ENCODE assay signal across 1 cellular context in genomic region chr15:72413337-72413736, GRCh38.
TF ChIP-seq lines count a peak whose summit lies in the region.
"Not testable (repeated sequence)": the region's sequence is repeated elsewhere in the genome, so short reads cannot be mapped to it uniquely, and the experiment has no call there.

No MANE protein-coding gene starts in this region.

- not testable (repeated sequence) for H3K4me3 ChIP-seq in HEK293 (ENCODE audit: low read depth, low read length)

- CTCF ChIA-PET in HEK293 (lab: Yijun Ruan, JAX): not testable (repeated sequence)

- not testable (repeated sequence) for H3K27ac ChIP-seq in HEK293 (ENCODE audit: extremely low read depth, low read depth, low read length)

- H3K9me3 ChIP-seq in HEK293 (ENCODE audit: control insufficient read depth, insufficient read depth, low read depth, low read length): not testable (repeated sequence)

- not testable (repeated sequence) for H3K4me1 ChIP-seq in HEK293 (ENCODE audit: control insufficient read depth, insufficient read depth, low read length)

- not testable (repeated sequence) for TF ChIP-seq CTCF in HEK293 (tag by site-specific recombination; IDR thresholded peaks at IDR 0.05)

- POLR2A ChIA-PET in HEK293 (lab: Yijun Ruan, JAX): not testable (repeated sequence)

- H3K36me3 ChIP-seq in HEK293 (ENCODE audit: control insufficient read depth in 2 of 2, insufficient read depth in 1 of 2, low read length in 2 of 2): not testable (repeated sequence)

TF ChIP-seq in HEK293, 187 proteins besides CTCF, POLR2A, EP300 and RAD21:
- peak; percentile 92 for TF ChIP-seq ZNF146 (tag by site-specific recombination; IDR thresholded peaks at IDR 0.05)
